ENCODE assay signal across 28 cellular contexts in genomic region chr10:14616465-14616864, GRCh38.
DNase-seq lines count a peak whose midpoint lies in the region; ATAC-seq and TF ChIP-seq lines count a peak whose summit lies in the region.
"Had no signal": no experiment of that assay in that cellular context is flagged by ENCODE, and none has a peak within 500 bp of the region (broad histone marks: within the 10 kb centered on the region; RNA-seq: fewer than 3 reads in every experiment).

No MANE protein-coding gene starts in this region.

- TF ChIP-seq CTCF in Calu3 (IDR thresholded peaks at IDR 0.05; ENCODE audit: unreplicated experiment), result no peak

- peaks cover 76 to 93% (median 83%) of the 10 kb centered on the region in 10 experiments for H3K4me1 ChIP-seq in BLaER1 treated with 17β-estradiol and CSF1 and Interleukin-3, amounts not matched to agents 10 nM and 100 nM
- H3K4me1 ChIP-seq: colonic mucosa had no signal

- CTCF ChIA-PET in Calu3 (lab: Charles Lee), result no interaction called here

- H3K27me3 Mint-ChIP-seq in Calu3 (ENCODE audit: unreplicated experiment), result no peaks in the 10 kb centered on the region
- H3K27me3 Mint-ChIP-seq in T-helper 17 cell, result no peaks in the 10 kb centered on the region
- no peaks in the 10 kb centered on the region for H3K27me3 Mint-ChIP-seq in naive thymus-derived CD8-positive, alpha-beta T cell
- H3K27me3 Mint-ChIP-seq: natural killer cell treated with Interleukin-12 subunit alpha and Interleukin-12 subunit beta and Interleukin-15 and Interleukin-18, amount 100 ng/mL, for 72 hours; stimulated activated naive B cell treated with anti-CD40 and anti-IgM and Interleukin-4, amounts not matched to agents 10 μg/mL and 1 μg/mL and 100 μg/mL, for 72 hours had no signal

- peak overlapping the region in 10 of 11 experiments; percentile 53 to 81 (median 76); a peak in 20 of 22 replicates for H3K9ac ChIP-seq in BLaER1 treated with 17β-estradiol and CSF1 and Interleukin-3, amounts not matched to agents 10 nM and 100 nM

- no peak overlapping the region for H3K4me3 Mint-ChIP-seq in Calu3 (ENCODE audit: low read depth, unreplicated experiment)
- H3K4me3 Mint-ChIP-seq in T-helper 17 cell, result no peak overlapping the region
- peak overlapping the region in 3 of 10 donors; percentile 5 to 28 (median 21) for H3K4me3 Mint-ChIP-seq in naive thymus-derived CD8-positive, alpha-beta T cell
- H3K4me3 Mint-ChIP-seq: endodermal cell; natural killer cell treated with Interleukin-12 subunit alpha and Interleukin-12 subunit beta and Interleukin-15 and Interleukin-18, amount 100 ng/mL, for 72 hours had no signal

- H3K27ac ChIP-seq in BLaER1 treated with 17β-estradiol and CSF1 and Interleukin-3, amounts not matched to agents 10 nM and 100 nM, result peak overlapping the region in 10 of 11 experiments; percentile 75 to 97 (median 89); a peak in 20 of 22 replicates
- H3K27ac ChIP-seq: colonic mucosa, gastroesophageal sphincter, left ventricle myocardium inferior, ovary, RWPE1 had no signal

- DNase-seq in Calu3 (no peak), T-helper 17 cell (no peak), CD1c-positive myeloid dendritic cell (ENCODE audit: extremely low spot score) (no peak), foreskin melanocyte (no peak)
- no peak for DNase-seq in naive thymus-derived CD8-positive, alpha-beta T cell
- DNase-seq: activated CD8-positive, alpha-beta T cell treated with anti-CD3 and anti-CD28 coated beads, Interleukin-2, amount 10 ng/mL, durations not matched to agents 7 days and 5 days; activated gamma-delta T cell treated with Interleukin-2 at 50 U/mL for 16 hours; activated T-cell treated with anti-CD3 and anti-CD28 coated beads for 4 hours; amygdala; colonic mucosa; COR-L47; endodermal cell; hypothalamus; KBM-7; left ventricle myocardium inferior; midbrain; NCI-H187; NCI-H2171 treated with DMSO at 0.1 percent for 48 hours; NCI-H526; ovary; stimulated activated naive B cell treated with anti-CD40 and anti-IgM and Interleukin-4, amounts not matched to agents 10 μg/mL and 1 μg/mL and 100 μg/mL, for 72 hours had no signal

- no peaks in the 10 kb centered on the region for H3K9me3 Mint-ChIP-seq in Calu3 (ENCODE audit: low read depth, unreplicated experiment)
- no peaks in the 10 kb centered on the region for H3K9me3 Mint-ChIP-seq in naive thymus-derived CD8-positive, alpha-beta T cell
- H3K9me3 Mint-ChIP-seq: endodermal cell; natural killer cell treated with Interleukin-12 subunit alpha and Interleukin-12 subunit beta and Interleukin-15 and Interleukin-18, amount 100 ng/mL, for 72 hours; stimulated activated naive B cell treated with anti-CD40 and anti-IgM and Interleukin-4, amounts not matched to agents 10 μg/mL and 1 μg/mL and 100 μg/mL, for 72 hours had no signal

- H3K4me1 Mint-ChIP-seq in Calu3 (ENCODE audit: low read depth, unreplicated experiment), result peaks cover 27% of the 10 kb centered on the region
- peaks cover 25% of the 10 kb centered on the region for H3K4me1 Mint-ChIP-seq in T-helper 17 cell
- H3K4me1 Mint-ChIP-seq in naive thymus-derived CD8-positive, alpha-beta T cell, result peaks cover 15 to 34% (median 24%) of the 10 kb centered on the region in 4 donors

- no TSS peak for BruUV-seq in Calu3 (replicated peaks; lab: Mats Ljungman, UMichigan)

- no peaks in the 10 kb centered on the region for H3K27me3 ChIP-seq in BLaER1 treated with 17β-estradiol and CSF1 and Interleukin-3, amounts not matched to agents 10 nM and 100 nM
- H3K27me3 ChIP-seq: colonic mucosa, gastroesophageal sphincter, ovary had no signal

- peak overlapping the region; percentile 71 to 95 (median 88) for H3K4me2 ChIP-seq in BLaER1 treated with 17β-estradiol and CSF1 and Interleukin-3, amounts not matched to agents 10 nM and 100 nM

- H4K20me1 ChIP-seq in BLaER1 treated with 17β-estradiol and CSF1 and Interleukin-3, amounts not matched to agents 10 nM and 100 nM, result no peaks in the 10 kb centered on the region

- H3K36me3 Mint-ChIP-seq in Calu3 (ENCODE audit: insufficient read depth, unreplicated experiment) (no peaks in the 10 kb centered on the region), T-helper 17 cell (ENCODE audit: low read depth) (no peaks in the 10 kb centered on the region)
- H3K36me3 Mint-ChIP-seq in naive thymus-derived CD8-positive, alpha-beta T cell, result no peaks in the 10 kb centered on the region
- H3K36me3 Mint-ChIP-seq: natural killer cell treated with Interleukin-12 subunit alpha and Interleukin-12 subunit beta and Interleukin-15 and Interleukin-18, amount 100 ng/mL, for 72 hours; stimulated activated naive B cell treated with anti-CD40 and anti-IgM and Interleukin-4, amounts not matched to agents 10 μg/mL and 1 μg/mL and 100 μg/mL, for 72 hours had no signal

- no peaks in the 10 kb centered on the region for H3K36me3 ChIP-seq in BLaER1 treated with 17β-estradiol and CSF1 and Interleukin-3, amounts not matched to agents 10 nM and 100 nM
- H3K36me3 ChIP-seq: colonic mucosa, gastroesophageal sphincter, left ventricle myocardium inferior, ovary had no signal

- intact Hi-C loops in Calu3 (cut with micrococcal nuclease; ENCODE audit: unreplicated experiment), result no loop called here

- H3K9me3 ChIP-seq in BLaER1 treated with 17β-estradiol and CSF1 and Interleukin-3, amounts not matched to agents 10 nM and 100 nM (replicated peaks in 1 of 11), result peaks cover 0 to 12% (median 0%) of the 10 kb centered on the region in 11 experiments; a peak in 6 of 22 replicates
- H3K9me3 ChIP-seq in T-helper 17 cell (ENCODE audit: control insufficient read depth, low read length, poor library complexity, severe bottlenecking), result no peaks in the 10 kb centered on the region
- H3K9me3 ChIP-seq: colonic mucosa, gastroesophageal sphincter, left ventricle myocardium inferior, ovary had no signal

- H3K4me3 ChIP-seq in BLaER1 treated with 17β-estradiol and CSF1 and Interleukin-3, amounts not matched to agents 10 nM and 100 nM, result peak overlapping the region in 8 of 10 experiments; percentile 20 to 56 (median 44); a peak in 14 of 20 replicates
- H3K4me3 ChIP-seq: colonic mucosa, gastroesophageal sphincter, GM12878, left ventricle myocardium inferior, ovary had no signal

- ATAC-seq in T-helper 17 cell (no peak), GM21717 (IDR thresholded peaks at IDR 0.05; ENCODE audit: unreplicated experiment) (no peak)
- ATAC-seq in naive thymus-derived CD8-positive, alpha-beta T cell, result no peak
- ATAC-seq: activated CD4-positive, CD25-positive, alpha-beta regulatory T cell treated with anti-CD3 and anti-CD28 coated beads, Interleukin-2, amount 50 U/mL, for 24 hours; activated CD8-positive, alpha-beta T cell treated with anti-CD3 and anti-CD28 coated beads, Interleukin-2, amount 10 ng/mL, durations not matched to agents 7 days and 5 days; gastroesophageal sphincter; natural killer cell treated with Interleukin-12 subunit alpha and Interleukin-12 subunit beta and Interleukin-15 and Interleukin-18, amount 100 ng/mL, for 72 hours; stimulated activated naive B cell treated with anti-CD40 and anti-IgM and Interleukin-4, amounts not matched to agents 10 μg/mL and 1 μg/mL and 100 μg/mL, for 72 hours had no signal

- POLR2A ChIA-PET in naive thymus-derived CD8-positive, alpha-beta T cell (lab: Charles Lee), result interaction anchor here (0.5 to 0.9 kb wide), 2 partner anchors 8 to 39 kb away, joined by 3 to 5 read pairs; no protein-coding TSS in a partner anchor

- H3K27ac Mint-ChIP-seq in Calu3 (ENCODE audit: unreplicated experiment), result peak overlapping the region; percentile 3
- H3K27ac Mint-ChIP-seq in T-helper 17 cell, result peak overlapping the region; percentile 82
- peak overlapping the region in 7 of 10 donors; percentile 6 to 83 (median 51) for H3K27ac Mint-ChIP-seq in naive thymus-derived CD8-positive, alpha-beta T cell
- H3K27ac Mint-ChIP-seq: endodermal cell; stimulated activated naive B cell treated with anti-CD40 and anti-IgM and Interleukin-4, amounts not matched to agents 10 μg/mL and 1 μg/mL and 100 μg/mL, for 72 hours had no signal

Comparison
In these comparisons a context has a peak if more than half of its experiments do, and no peak if none do; other contexts are left out.
1. H3K27ac Mint-ChIP-seq: peak in every context shown above with its lines; median percentile 82 in T-helper 17 cell; 51 in naive thymus-derived CD8-positive, alpha-beta T cell; 3 in Calu3.